In genomic region chr7:137989590-137989989, GRCh38 we compare ENCODE assay signal across 14 cellular contexts. TPM values are rescaled to one million over a fixed set of nuclear protein-coding genes. Genes with fewer than 3 reads are reported as not detected.
A peak's percentile ranks its signal among the peaks of the same experiment; 100 is the strongest.
DNase-seq lines count a peak whose midpoint lies in the region; ATAC-seq and TF ChIP-seq lines count a peak whose summit lies in the region.
"Had no signal": no experiment of that assay in that cellular context is flagged by ENCODE, and none has a peak within 500 bp of the region (broad histone marks: within the 10 kb centered on the region; RNA-seq: fewer than 3 reads in every experiment).

No MANE protein-coding gene starts in this region.

- H3K36me3 ChIP-seq in Peyer's patch (no peaks in the 10 kb centered on the region), duodenal mucosa (ENCODE audit: control insufficient read depth in 1 of 2, insufficient read depth in 2 of 2, low read length in 2 of 2) (no peaks in the 10 kb centered on the region), muscle layer of duodenum (ENCODE audit: control insufficient read depth in 1 of 2, insufficient read depth in 2 of 2, low read length in 2 of 2) (no peaks in the 10 kb centered on the region), thoracic aorta (no peaks in the 10 kb centered on the region)

- H3K27ac ChIP-seq in Peyer's patch (peak overlapping the region; percentile 47 to 82 (median 68)), duodenal mucosa (ENCODE audit: low read depth, low read length) (peak overlapping the region; percentile 25), muscle layer of duodenum (ENCODE audit: low read length) (peak overlapping the region; percentile 22), thoracic aorta (peak overlapping the region; percentile 96)

- no peaks in the 10 kb centered on the region for H3K27me3 ChIP-seq in Peyer's patch
- no peaks in the 10 kb centered on the region for H3K27me3 ChIP-seq in duodenal mucosa (ENCODE audit: control insufficient read depth in 1 of 2, insufficient read depth in 2 of 2, low read length in 2 of 2)
- no peaks in the 10 kb centered on the region for H3K27me3 ChIP-seq in muscle layer of duodenum (ENCODE audit: low read depth, low read length)
- H3K27me3 ChIP-seq in thoracic aorta (replicated peaks; ENCODE audit: insufficient read depth), result no peaks in the 10 kb centered on the region

- peak in 1 of 3 donors; percentile 8 for DNase-seq in Peyer's patch
- DNase-seq in thoracic aorta (ENCODE audit: low spot score), result no peak
- no peak for DNase-seq in GM20000 (ENCODE audit: low spot score)
- no peak for DNase-seq in activated gamma-delta T cell treated with Interleukin-2 at 50 U/mL for 16 hours
- DNase-seq in germinal center (ENCODE audit: low spot score), result no peak
- DNase-seq: activated CD4-positive, alpha-beta T cell treated with anti-CD3 and anti-CD28 coated beads, Interleukin-2, amount 10 ng/mL, durations not matched to agents 7 days and 5 days; activated naive CD4-positive, alpha-beta T cell treated with anti-CD3 and anti-CD28 coated beads for 36 hours; islet precursor cell; mucosa of descending colon; nucleus accumbens; stimulated activated CD4-positive, alpha-beta T cell treated with anti-CD3 and anti-CD28 coated beads, Interleukin-12 subunit alpha, Interleukin-12 subunit beta, amount 100 ng/mL, for 4 hours; stimulated activated naive CD4-positive, alpha-beta T cell treated with Interleukin-2 at 50 U/mL for 16 hours had no signal

- no peak for ATAC-seq in thoracic aorta (ENCODE audit: insufficient number of reproducible peaks, low FRiP score, low read depth)
- ATAC-seq: mucosa of descending colon had no signal

- H3K9ac ChIP-seq in duodenal mucosa (ENCODE audit: low read depth in 1 of 2, low read length in 2 of 2), result peak overlapping the region in 1 of 2 donors; percentile 26

- H3K9me3 ChIP-seq in Peyer's patch (no peaks in the 10 kb centered on the region), duodenal mucosa (ENCODE audit: control insufficient read depth in 1 of 2, low read length in 2 of 2) (no peaks in the 10 kb centered on the region), muscle layer of duodenum (ENCODE audit: control insufficient read depth in 1 of 2, low read length in 2 of 2) (no peaks in the 10 kb centered on the region), thoracic aorta (no peaks in the 10 kb centered on the region)
- H3K9me3 ChIP-seq: mucosa of descending colon had no signal

- H3K4me3 ChIP-seq in Peyer's patch (no peak overlapping the region), duodenal mucosa (ENCODE audit: low read depth in 1 of 2, low read length in 2 of 2) (no peak overlapping the region), muscle layer of duodenum (ENCODE audit: low read depth in 1 of 2, low read length in 2 of 2) (no peak overlapping the region), thoracic aorta (peak overlapping the region; percentile 50)
- H3K4me3 ChIP-seq: mucosa of descending colon had no signal

- H3K4me1 ChIP-seq in Peyer's patch (peaks cover 0 to 48% (median 32%) of the 10 kb centered on the region in 4 donors), duodenal mucosa (ENCODE audit: control insufficient read depth in 1 of 2, insufficient read depth in 2 of 2, low read length in 2 of 2) (peaks cover 61 to 66% of the 10 kb centered on the region in 2 donors), muscle layer of duodenum (ENCODE audit: control insufficient read depth in 1 of 2, insufficient read depth in 2 of 2, low read length in 2 of 2) (peaks cover 37 to 86% of the 10 kb centered on the region in 2 donors), thoracic aorta (ENCODE audit: control insufficient read depth in 1 of 2, low read depth in 2 of 2) (peaks cover 72 to 98% of the 10 kb centered on the region in 2 donors)

- no peak for TF ChIP-seq CTCF in Peyer's patch (IDR thresholded peaks at IDR 0.05)
- TF ChIP-seq CTCF in thoracic aorta (IDR thresholded peaks at IDR 0.05), result no peak
- no peak for TF ChIP-seq CTCF in GM20000 (IDR thresholded peaks at IDR 0.05; ENCODE audit: extremely low read depth, missing control alignments)

- no peak for TF ChIP-seq POLR2A in Peyer's patch (IDR thresholded peaks at IDR 0.05)

RNA-seq across cellular contexts. Expression of gene CREB3L2, which starts 12.3 kb away (rescaled TPM):
- total RNA-seq in Peyer's patch (10 to 100 TPM; 20.6 to 42.7 (median 33.6) TPM), thoracic aorta (10 to 100 TPM; 85.3 to 96.7 TPM)

Comparison
In these comparisons a context has a peak if more than half of its experiments do, and no peak if none do; other contexts are left out.
1. H3K27ac ChIP-seq: peak in every context shown above with its lines; median percentile 96 in thoracic aorta; 68 in Peyer's patch; 25 in duodenal mucosa; 22 in muscle layer of duodenum.